1 cellular context compared by ENCODE assay signal in the genomic region with DNA sequence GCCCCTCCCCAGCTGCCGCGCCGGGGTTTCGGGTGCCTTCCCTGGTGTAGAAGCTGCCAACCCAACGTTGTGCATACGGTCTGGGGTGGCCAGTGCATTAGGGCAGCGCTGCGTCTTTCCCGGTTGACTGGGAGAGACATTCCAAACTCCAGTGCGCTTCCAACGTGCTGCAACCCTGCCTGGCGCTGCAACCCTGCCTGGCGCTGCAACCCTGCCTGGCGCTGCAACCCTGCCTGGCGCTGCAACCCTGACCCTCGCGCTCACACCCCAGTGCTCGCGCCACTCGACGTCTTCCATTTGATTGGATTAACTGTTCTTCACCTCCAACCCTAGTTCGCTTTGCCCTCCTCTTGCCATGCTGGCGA.
TF ChIP-seq lines count a peak whose summit lies in the region.

No MANE protein-coding gene starts in this region.

TF ChIP-seq in IMR-90, 13 proteins besides CTCF, POLR2A, EP300 and RAD21:
- TF ChIP-seq CEBPB (IDR thresholded peaks at IDR 0.05; ENCODE audit: low read depth, low read length), result no peak
- no peak for TF ChIP-seq USF2 (IDR thresholded peaks at IDR 0.05; ENCODE audit: low read depth, low read length)
- TF ChIP-seq CHD1 (IDR thresholded peaks at IDR 0.05; ENCODE audit: low read depth, low read length), result no peak
- TF ChIP-seq RFX5 (IDR thresholded peaks at IDR 0.05; ENCODE audit: low read depth, low read length), result no peak
- no peak for TF ChIP-seq MAZ (IDR thresholded peaks at IDR 0.05; ENCODE audit: borderline replicate concordance, low read depth, low read length)
